In the genomic region with DNA sequence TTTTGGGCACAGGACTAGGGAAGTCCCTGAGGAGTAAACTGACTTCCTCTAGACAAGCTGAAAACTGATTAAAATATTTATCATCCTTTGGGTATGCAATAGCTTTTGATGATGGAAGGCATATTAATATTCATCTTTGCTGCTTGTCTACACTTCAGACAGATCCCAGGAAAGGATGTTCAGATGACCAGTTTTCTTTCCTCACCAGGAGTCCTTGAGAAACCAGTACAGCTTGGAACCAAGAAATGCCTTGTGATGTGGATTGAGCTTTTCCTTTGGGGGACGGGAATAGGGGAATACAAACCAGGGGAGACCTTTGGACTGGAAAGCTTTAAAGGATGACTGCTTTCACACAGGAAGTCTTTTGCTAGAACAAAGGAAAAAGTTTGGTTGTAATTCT, we compare ENCODE assay signal across 24 cellular contexts.
DNase-seq lines count a peak whose midpoint lies in the region; ATAC-seq and TF ChIP-seq lines count a peak whose summit lies in the region.
"Had no signal": no experiment of that assay in that cellular context is flagged by ENCODE, and none has a peak within 500 bp of the region (broad histone marks: within the 10 kb centered on the region; RNA-seq: fewer than 3 reads in every experiment).

No MANE protein-coding gene starts in this region.

- peaks cover 46% of the 10 kb centered on the region for H3K4me1 Mint-ChIP-seq in mesothelial cell of epicardium

- DNase-seq in SK-N-SH (no peak), GM03348 (ENCODE audit: low spot score) (peak; percentile 20), epithelial cell of esophagus (ENCODE audit: low read depth) (peak; percentile 24), mesothelial cell of epicardium (ENCODE audit: low spot score in 2 of 2, unreplicated experiment in 2 of 2) (no peak), SIG-M5 treated with dmso at 0.1 percent for 504 hours (lab: John Stamatoyannopoulos, UW; ENCODE audit: unreplicated experiment) (no peak), activated gamma-delta T cell (lab: John Stamatoyannopoulos, UW) (no peak)
- no peak for DNase-seq in NK-92 treated with Interleukin-12 subunit alpha and Interleukin-12 subunit beta, amount 100 ng/mL, for 24 hours (lab: John Stamatoyannopoulos, UW)
- DNase-seq: 8988T; activated CD4-positive, alpha-beta T cell treated with anti-CD3 and anti-CD28 coated beads for 48 hours; activated CD8-positive, alpha-beta memory T cell treated with anti-CD3 and anti-CD28 coated beads for 24 hours; activated gamma-delta T cell treated with Interleukin-2 at 50 U/mL for 16 hours; body of pancreas; effector CD4-positive, alpha-beta T cell; GF-D8; NCI-H1417 treated with DMSO at 0.1 percent for 48 hours; NCI-H2081 treated with DMSO at 0.1 percent for 48 hours; NCI-H446 treated with DMSO at 0.1 percent for 48 hours; nucleus accumbens; psoas muscle; stimulated activated naive CD4-positive, alpha-beta T cell treated with Interleukin-2 at 50 U/mL for 16 hours; WERI-Rb-1 had no signal

- H3K36me3 Mint-ChIP-seq in mesothelial cell of epicardium, result peaks cover 11% of the 10 kb centered on the region

- H3K4me3 Mint-ChIP-seq in mesothelial cell of epicardium, result no peak overlapping the region

- H3K4me3 ChIP-seq in SK-N-SH (ENCODE audit: low read depth in 2 of 2, low read length in 1 of 2) (no peak overlapping the region), epithelial cell of esophagus (ENCODE audit: low read length) (no peak overlapping the region)
- H3K4me3 ChIP-seq: body of pancreas, psoas muscle had no signal

- H4K20me1 ChIP-seq in SK-N-SH (ENCODE audit: insufficient read depth), result no peaks in the 10 kb centered on the region

- peaks cover 8 to 14% of the 10 kb centered on the region in 2 experiments; a peak in 3 of 4 replicates for H3K4me1 ChIP-seq in SK-N-SH (ENCODE audit: control insufficient read depth in 1 of 2, insufficient read depth in 2 of 2, low read depth in 1 of 2, low read length in 1 of 2)

- WGBS in SK-N-SH (ENCODE audit: low lambda C conversion rate), result 90% methylated on average over 1 of the region's 1 CpG

- peak; percentile 40; the same call in 2 of the 3 replicates for ATAC-seq in SK-N-SH treated with all-trans-retinoic acid at 6 μM for 48 hours
- ATAC-seq: body of pancreas, psoas muscle had no signal

- POLR2A ChIA-PET in SK-N-SH (lab: Yijun Ruan, JAX), result no interaction called here

- H3K27ac ChIP-seq in SK-N-SH (ENCODE audit: low read depth in 2 of 2, low read length in 1 of 2), result no peak overlapping the region
- H3K27ac ChIP-seq: body of pancreas, epithelial cell of prostate, KMS-11, psoas muscle, WERI-Rb-1 had no signal

- H3K4me2 ChIP-seq in SK-N-SH, result no peak overlapping the region
- H3K4me2 ChIP-seq: KMS-11 had no signal

- H3K9ac ChIP-seq in SK-N-SH, result no peak overlapping the region
- H3K9ac ChIP-seq: KMS-11 had no signal

- TF ChIP-seq EP300 in SK-N-SH (IDR thresholded peaks at IDR 0.05; ENCODE audit: borderline replicate concordance in 1 of 2, low read depth in 1 of 2, low read length in 1 of 2), result no peak

- TF ChIP-seq CTCF in SK-N-SH (IDR thresholded peaks at IDR 0.05), result no peak
- TF ChIP-seq CTCF in epithelial cell of esophagus (IDR thresholded peaks at IDR 0.05; ENCODE audit: insufficient read depth, low read depth, low read length, missing control alignments), result no peak
- TF ChIP-seq CTCF in mesothelial cell of epicardium (IDR thresholded peaks at IDR 0.05; ENCODE audit: unreplicated experiment), result no peak

- H3K27me3 ChIP-seq in SK-N-SH (ENCODE audit: insufficient read depth), result no peaks in the 10 kb centered on the region
- H3K27me3 ChIP-seq: body of pancreas had no signal

- peaks cover 2 to 3% of the 10 kb centered on the region in 2 experiments for H3K36me3 ChIP-seq in SK-N-SH (replicated peaks in 1 of 2; ENCODE audit: control insufficient read depth in 1 of 2, insufficient read depth in 2 of 2, low read length in 1 of 2)
- H3K36me3 ChIP-seq: WERI-Rb-1 had no signal

- no peaks in the 10 kb centered on the region for H3K27me3 Mint-ChIP-seq in mesothelial cell of epicardium (ENCODE audit: low read depth)

- H3F3A ChIP-seq in SK-N-SH (replicated peaks; ENCODE audit: insufficient read depth), result no peaks in the 10 kb centered on the region

- H3K9me2 ChIP-seq in SK-N-SH, result no peaks in the 10 kb centered on the region

- no peaks in the 10 kb centered on the region for H3K79me2 ChIP-seq in SK-N-SH (ENCODE audit: insufficient read depth)

- H2AFZ ChIP-seq in SK-N-SH (ENCODE audit: low read depth), result no peak overlapping the region

- peak overlapping the region; percentile 36 for H3K27ac Mint-ChIP-seq in mesothelial cell of epicardium

- no peak for TF ChIP-seq RAD21 in SK-N-SH (IDR thresholded peaks at IDR 0.05; ENCODE audit: low read length)

- CTCF ChIA-PET in SK-N-SH (lab: Yijun Ruan, JAX), result interaction anchor here (1.0 to 1.8 kb wide), 3 partner anchors 12 to 162 kb away, joined by 4 to 6 read pairs (median 5); no protein-coding TSS in a partner anchor

- no peaks in the 10 kb centered on the region for H3K9me3 ChIP-seq in SK-N-SH
- H3K9me3 ChIP-seq: body of pancreas, psoas muscle had no signal

- peaks cover 3% of the 10 kb centered on the region for H3K9me3 Mint-ChIP-seq in mesothelial cell of epicardium

TF ChIP-seq in SK-N-SH treated with all-trans-retinoic acid at 6 μM for 48 hours, 23 proteins besides CTCF, POLR2A, EP300 and RAD21:
- TF ChIP-seq ZNF8 (CRISPR knock-in tag; IDR thresholded peaks at IDR 0.05) (no peak), OSR1 (CRISPR knock-in tag; IDR thresholded peaks at IDR 0.05) (no peak), ZFP30 (CRISPR knock-in tag; IDR thresholded peaks at IDR 0.05) (no peak), ZC3H10 (CRISPR knock-in tag; IDR thresholded peaks at IDR 0.05) (no peak), ISL1 (CRISPR knock-in tag; IDR thresholded peaks at IDR 0.05) (peak; percentile 42)
- TF ChIP-seq, protein P1, sequence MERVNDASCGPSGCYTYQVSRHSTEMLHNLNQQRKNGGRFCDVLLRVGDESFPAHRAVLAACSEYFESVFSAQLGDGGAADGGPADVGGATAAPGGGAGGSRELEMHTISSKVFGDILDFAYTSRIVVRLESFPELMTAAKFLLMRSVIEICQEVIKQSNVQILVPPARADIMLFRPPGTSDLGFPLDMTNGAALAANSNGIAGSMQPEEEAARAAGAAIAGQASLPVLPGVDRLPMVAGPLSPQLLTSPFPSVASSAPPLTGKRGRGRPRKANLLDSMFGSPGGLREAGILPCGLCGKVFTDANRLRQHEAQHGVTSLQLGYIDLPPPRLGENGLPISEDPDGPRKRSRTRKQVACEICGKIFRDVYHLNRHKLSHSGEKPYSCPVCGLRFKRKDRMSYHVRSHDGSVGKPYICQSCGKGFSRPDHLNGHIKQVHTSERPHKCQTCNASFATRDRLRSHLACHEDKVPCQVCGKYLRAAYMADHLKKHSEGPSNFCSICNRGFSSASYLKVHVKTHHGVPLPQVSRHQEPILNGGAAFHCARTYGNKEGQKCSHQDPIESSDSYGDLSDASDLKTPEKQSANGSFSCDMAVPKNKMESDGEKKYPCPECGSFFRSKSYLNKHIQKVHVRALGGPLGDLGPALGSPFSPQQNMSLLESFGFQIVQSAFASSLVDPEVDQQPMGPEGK (CRISPR knock-in tag; IDR thresholded peaks at IDR 0.05; ENCODE audit: borderline replicate concordance), result no peak

TF ChIP-seq in SK-N-SH, 30 proteins besides CTCF, POLR2A, EP300 and RAD21:
- TF ChIP-seq SMC3 (IDR thresholded peaks at IDR 0.05; ENCODE audit: low read depth, low read length), result no peak
- no peak for TF ChIP-seq GABPA (IDR thresholded peaks at IDR 0.05; ENCODE audit: low read depth)
- no peak for TF ChIP-seq FOSL2 (IDR thresholded peaks at IDR 0.05; ENCODE audit: borderline replicate concordance, low read depth)
- no peak for TF ChIP-seq RFX5 (IDR thresholded peaks at IDR 0.05; ENCODE audit: low read length)

Comparison
In these comparisons a context has a peak if more than half of its experiments do, and no peak if none do; other contexts are left out.
1. DNase-seq: peak in GM03348 (single experiment) and epithelial cell of esophagus (single experiment); none in SK-N-SH (single experiment), mesothelial cell of epicardium (0 of 2), NK-92 treated with Interleukin-12 subunit alpha and Interleukin-12 subunit beta, amount 100 ng/mL, for 24 hours (single experiment), SIG-M5 treated with dmso at 0.1 percent for 504 hours (single experiment) and activated gamma-delta T cell (single experiment).